In genomic region chr2:101063352-101063751, GRCh38 we compare ENCODE assay signal across 16 cellular contexts.
DNase-seq lines count a peak whose midpoint lies in the region; ATAC-seq, FAIRE-seq and TF ChIP-seq lines count a peak whose summit lies in the region.
"Had no signal": no experiment of that assay in that cellular context is flagged by ENCODE, and none has a peak within 500 bp of the region (broad histone marks: within the 10 kb centered on the region; RNA-seq: fewer than 3 reads in every experiment).

No MANE protein-coding gene starts in this region.

- no peaks in the 10 kb centered on the region for H3K9me3 ChIP-seq in pancreas

- peaks cover 14 to 35% (median 25%) of the 10 kb centered on the region in 3 donors for H3K4me1 ChIP-seq in pancreas

- H3K4me3 ChIP-seq in pancreas: no peak overlapping the region
- H3K4me3 ChIP-seq: dorsolateral prefrontal cortex had no signal

- H3K27ac ChIP-seq in pancreas: peak overlapping the region in 3 of 4 donors; percentile 1 to 74 (median 68)
- H3K27ac ChIP-seq: dorsolateral prefrontal cortex had no signal

- WGBS in pancreas, 2 donors: 22% methylated on average over 2 of the region's 2 CpGs

- intact Hi-C loops in pancreas (cut with DNase I): no loop called here

- FAIRE-seq in pancreas (lab: Jason Lieb, UNC): no peak
- FAIRE-seq: GM12892 had no signal

- ATAC-seq in pancreas (peak in 3 of 4 donors; percentile 22 to 59 (median 34)), HG03521 (IDR thresholded peaks at IDR 0.05; ENCODE audit: unreplicated experiment) (no peak), HG03108 (IDR thresholded peaks at IDR 0.05; ENCODE audit: unreplicated experiment) (no peak)

- DNase-seq in COLO829 (ENCODE audit: low spot score) (peak; percentile 74), SW480 (ENCODE audit: low spot score) (peak; percentile 64), fibroblast of the conjunctiva (ENCODE audit: low read depth) (peak; percentile 53), pancreas (no peak), iPS-NIHi7 (ENCODE audit: extremely low spot score) (no peak)
- no peak for DNase-seq in activated CD4-positive, alpha-beta T cell treated with anti-CD3 and anti-CD28 coated beads, Interleukin-2, amount 50 U/mL, for 1 hour
- DNase-seq: activated CD4-positive, alpha-beta T cell treated with anti-CD3 and anti-CD28 coated beads for 48 hours; activated gamma-delta T cell treated with Interleukin-2 at 50 U/mL for 16 hours; dorsolateral prefrontal cortex; NCI-H1092; NCI-H774; stimulated activated CD4-positive, alpha-beta T cell treated with anti-CD3 and anti-CD28 coated beads, Interleukin-4, amount 100 ng/mL, for 1 hour; T-helper 1 cell had no signal

- no peaks in the 10 kb centered on the region for H3K27me3 ChIP-seq in pancreas
- H3K27me3 ChIP-seq: dorsolateral prefrontal cortex had no signal

- H3K36me3 ChIP-seq in pancreas: peaks cover 0 to 6% (median 5%) of the 10 kb centered on the region in 3 donors

- no peak for TF ChIP-seq CTCF in pancreas (IDR thresholded peaks at IDR 0.05)

Comparison
In these comparisons a context has a peak if more than half of its experiments do, and no peak if none do; other contexts are left out.
1. DNase-seq: peak in COLO829 (single experiment), SW480 (single experiment) and fibroblast of the conjunctiva (single experiment); none in pancreas (0 of 6), iPS-NIHi7 (single experiment) and activated CD4-positive, alpha-beta T cell treated with anti-CD3 and anti-CD28 coated beads, Interleukin-2, amount 50 U/mL, for 1 hour (single experiment).
2. ATAC-seq: peak in pancreas (3 of 4); none in HG03521 (single experiment) and HG03108 (single experiment).